In the genomic region with DNA sequence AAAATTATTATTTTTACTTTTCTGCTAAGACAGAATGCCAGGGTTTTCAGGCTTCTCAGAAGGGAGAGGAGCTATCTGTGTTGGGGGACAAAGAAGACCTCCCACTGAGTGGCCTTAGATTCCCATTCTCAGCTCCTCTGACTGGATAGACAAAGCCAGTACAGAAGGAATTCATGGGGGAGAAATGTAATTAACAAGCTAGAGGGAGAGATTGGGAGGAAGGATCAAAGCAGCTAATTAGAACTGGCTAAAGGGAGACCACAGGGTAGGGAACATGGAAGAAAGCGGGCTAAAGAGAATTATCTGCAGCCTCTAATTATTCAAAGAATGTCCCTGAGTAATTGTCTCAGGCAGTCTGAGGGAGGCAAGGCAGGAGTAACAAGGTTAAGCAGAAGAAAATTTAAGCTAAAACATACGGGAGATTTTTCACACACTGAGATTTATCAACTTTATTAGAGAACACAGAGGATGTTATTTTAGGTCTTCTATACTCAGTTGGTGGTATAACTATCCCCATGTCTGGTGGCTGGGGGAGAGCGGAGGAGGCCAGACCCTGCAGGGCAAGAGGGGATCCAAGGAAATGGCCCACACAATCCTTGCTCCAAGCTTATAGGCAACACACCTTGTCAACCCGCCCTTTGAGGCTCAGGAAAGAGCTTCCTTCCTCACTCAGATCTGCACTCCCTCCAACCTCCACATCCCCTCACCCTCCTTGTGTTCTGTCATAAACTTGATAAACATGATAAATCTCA, we compare ENCODE assay signal across 21 cellular contexts.
DNase-seq lines count a peak whose midpoint lies in the region; ATAC-seq and TF ChIP-seq lines count a peak whose summit lies in the region.
"Had no signal": no experiment of that assay in that cellular context is flagged by ENCODE, and none has a peak within 500 bp of the region (broad histone marks: within the 10 kb centered on the region; RNA-seq: fewer than 3 reads in every experiment).

No MANE protein-coding gene starts in this region.

- TF ChIP-seq RAD21 in IMR-90 (IDR thresholded peaks at IDR 0.05; ENCODE audit: low read length) = no peak

- BruUV-seq in IMR-90 (replicated peaks; lab: Mats Ljungman, UMichigan) (no TSS peak), Calu3 (replicated peaks; lab: Mats Ljungman, UMichigan) (no TSS peak)

- H2AK9ac ChIP-seq in IMR-90 (replicated peaks; ENCODE audit: low read depth, low read length, poor library complexity) = no peak overlapping the region

- H3K4me3 Mint-ChIP-seq in brain (peak overlapping the region; percentile 2 to 45 (median 23)), Calu3 (ENCODE audit: low read depth, unreplicated experiment) (no peak overlapping the region)
- H3K4me3 Mint-ChIP-seq: CD14-positive monocyte, naive B cell had no signal

- H3K4me1 ChIP-seq in IMR-90 (ENCODE audit: control insufficient read depth, insufficient read depth, low read length) (peaks cover 20% of the 10 kb centered on the region), BE2C (peaks cover 26% of the 10 kb centered on the region)
- H3K4me1 ChIP-seq: right lobe of liver had no signal

- no peak overlapping the region for H3K23ac ChIP-seq in IMR-90 (ENCODE audit: low read depth, low read length)

- H3K36me3 ChIP-seq in IMR-90 (ENCODE audit: control insufficient read depth, insufficient read depth, low read length) (no peaks in the 10 kb centered on the region), BE2C (no peaks in the 10 kb centered on the region)
- H3K36me3 ChIP-seq: ovary, right lobe of liver had no signal

- no peaks in the 10 kb centered on the region for H3K36me3 Mint-ChIP-seq in brain
- no peaks in the 10 kb centered on the region for H3K36me3 Mint-ChIP-seq in Calu3 (ENCODE audit: insufficient read depth, unreplicated experiment)
- H3K36me3 Mint-ChIP-seq: naive B cell had no signal

- no peak overlapping the region for H3K56ac ChIP-seq in IMR-90 (ENCODE audit: extremely low read depth, insufficient read depth, low read length)

- no peak overlapping the region for H3K4ac ChIP-seq in IMR-90 (ENCODE audit: low read depth, low read length)

- H3K18ac ChIP-seq in IMR-90 (ENCODE audit: low read depth, low read length) = no peak overlapping the region; the same call in 1 of the 2 replicates

- H3K9me3 Mint-ChIP-seq in brain = no peaks in the 10 kb centered on the region
- no peaks in the 10 kb centered on the region for H3K9me3 Mint-ChIP-seq in Calu3 (ENCODE audit: low read depth, unreplicated experiment)
- H3K9me3 Mint-ChIP-seq: naive B cell had no signal

- H3K4me1 Mint-ChIP-seq in brain (peaks cover 87% of the 10 kb centered on the region), Calu3 (ENCODE audit: low read depth, unreplicated experiment) (peaks cover 13% of the 10 kb centered on the region)
- H3K4me1 Mint-ChIP-seq: CD14-positive monocyte, naive B cell had no signal

- TF ChIP-seq CTCF in IMR-90 (conservative IDR thresholded peaks at IDR 0.05; ENCODE audit: low read depth, low read length) = no peak
- no peak for TF ChIP-seq CTCF in brain (conservative IDR thresholded peaks at IDR 0.05)
- no peak for TF ChIP-seq CTCF in BE2C (IDR thresholded peaks at IDR 0.05; ENCODE audit: low read depth, low read length)
- no peak for TF ChIP-seq CTCF in Calu3 (IDR thresholded peaks at IDR 0.05; ENCODE audit: unreplicated experiment)

- DNase-seq in IMR-90 = no peak
- DNase-seq in islet precursor cell = peak; percentile 58
- DNase-seq in retina = peak; percentile 55
- DNase-seq in stimulated activated CD8-positive, alpha-beta memory T cell treated with anti-CD3 and anti-CD28 coated beads, Interleukin-4, amount 100 ng/mL, for 48 hours = no peak
- no peak for DNase-seq in BE2C
- DNase-seq in stimulated activated naive CD4-positive, alpha-beta T cell (lab: John Stamatoyannopoulos, UW) = no peak
- DNase-seq in Calu3 = no peak
- DNase-seq: activated CD4-positive, alpha-beta T cell treated with anti-CD3 and anti-CD28 coated beads, Interleukin-2, amount 50 U/mL, for 48 hours; activated naive CD4-positive, alpha-beta T cell; amniotic stem cell; effector memory CD4-positive, alpha-beta T cell; naive B cell; ovary; right lobe of liver; substantia nigra; T-helper 2 cell had no signal

- H3K9me3 ChIP-seq in IMR-90 (ENCODE audit: control insufficient read depth, insufficient read depth, low read length) (no peaks in the 10 kb centered on the region), BE2C (no peaks in the 10 kb centered on the region)
- H3K9me3 ChIP-seq: ovary, right lobe of liver had no signal

- in situ Hi-C loops in IMR-90 (cut with MboI; ENCODE audit: low sequenced_read_pairs) = no loop called here

- H3K27ac Mint-ChIP-seq in brain = peak overlapping the region; percentile 48 to 98 (median 95)
- H3K27ac Mint-ChIP-seq in Calu3 (ENCODE audit: unreplicated experiment) = no peak overlapping the region
- H3K27ac Mint-ChIP-seq: naive B cell had no signal

- H3K4me3 ChIP-seq in IMR-90 (ENCODE audit: insufficient read depth, low read depth, low read length) (no peak overlapping the region), BE2C (ENCODE audit: low read depth, low read length) (no peak overlapping the region)
- H3K4me3 ChIP-seq: ovary, right lobe of liver, SK-N-MC had no signal

- no peak overlapping the region; the same call in 1 of the 2 replicates for H3K14ac ChIP-seq in IMR-90 (replicated peaks; ENCODE audit: low read depth, low read length)

- POLR2A ChIA-PET in IMR-90 (lab: Charles Lee; ENCODE audit: unreplicated experiment) = interaction anchor here (0.8 kb wide), 1 partner anchor 10 kb away, joined by 3 read pairs; no protein-coding TSS in a partner anchor

- no peak overlapping the region for H3K9ac ChIP-seq in IMR-90 (ENCODE audit: low read depth, low read length)

- no peak for TF ChIP-seq POLR2A in IMR-90 (IDR thresholded peaks at IDR 0.05; ENCODE audit: low read depth, low read length)

- H2BK15ac ChIP-seq in IMR-90 (ENCODE audit: low read depth, low read length) = no peak overlapping the region

- no peak overlapping the region; the same call in 1 of the 2 replicates for H3K4me2 ChIP-seq in IMR-90 (ENCODE audit: low read depth, low read length)

- H2AFZ ChIP-seq in IMR-90 (replicated peaks; ENCODE audit: low read length, poor library complexity) = no peak overlapping the region

- ATAC-seq in IMR-90 (ENCODE audit: low read depth) = peak; percentile 44
- ATAC-seq: esophagus mucosa had no signal

- H4K8ac ChIP-seq in IMR-90 (ENCODE audit: low read depth in 2 of 2, low read length in 2 of 2) = no peak overlapping the region

- intact Hi-C loops in IMR-90 (cut with micrococcal nuclease) = no loop called here
- intact Hi-C loops in Calu3 (cut with micrococcal nuclease; ENCODE audit: unreplicated experiment) = no loop called here

- no peak overlapping the region for H2BK20ac ChIP-seq in IMR-90 (ENCODE audit: low read depth, low read length)

- no peaks in the 10 kb centered on the region for H3K27me3 ChIP-seq in IMR-90 (ENCODE audit: control insufficient read depth, insufficient read depth, low read length)
- no peaks in the 10 kb centered on the region for H3K27me3 ChIP-seq in BE2C
- H3K27me3 ChIP-seq: ovary, right lobe of liver had no signal

- no peaks in the 10 kb centered on the region for H3K79me1 ChIP-seq in IMR-90 (ENCODE audit: low read depth in 1 of 2, low read length in 2 of 2)

- CTCF ChIA-PET in IMR-90 (lab: Yijun Ruan, JAX) (interaction anchor here (0.6 to 1.1 kb wide), 3 partner anchors 11 to 331 kb away, joined by 3 read pairs; a partner anchor contains a TSS), Calu3 (lab: Charles Lee) (interaction anchor here (0.7 kb wide), 1 partner anchor 14 kb away, joined by 5 read pairs; no protein-coding TSS in a partner anchor)

- H4K91ac ChIP-seq in IMR-90 (ENCODE audit: insufficient read depth, low read depth, low read length) = no peak overlapping the region

- no peaks in the 10 kb centered on the region for H4K20me1 ChIP-seq in IMR-90 (ENCODE audit: insufficient read depth, low read length)

- H4K5ac ChIP-seq in IMR-90 (ENCODE audit: low read depth, low read length) = no peak overlapping the region; the same call in 1 of the 2 replicates

- no peaks in the 10 kb centered on the region for H3K9me1 ChIP-seq in IMR-90 (ENCODE audit: insufficient read depth, low read length)

- H3K27me3 Mint-ChIP-seq in brain (peaks cover 3% of the 10 kb centered on the region), Calu3 (ENCODE audit: unreplicated experiment) (no peaks in the 10 kb centered on the region)
- H3K27me3 Mint-ChIP-seq: naive B cell had no signal

- H3K27ac ChIP-seq in IMR-90 (ENCODE audit: insufficient read depth, low read length) = no peak overlapping the region
- H3K27ac ChIP-seq: HL-60, ovary, right lobe of liver, SK-N-MC had no signal

- no peak overlapping the region for H2BK120ac ChIP-seq in IMR-90 (ENCODE audit: low read depth, low read length)

- no peak overlapping the region for H2BK5ac ChIP-seq in IMR-90 (ENCODE audit: low read depth, low read length, poor library complexity, severe bottlenecking)

- 100% methylated on average over 1 of the region's 4 CpGs; no CpG with 5 or more reads in 1 of the 2 experiments for WGBS in IMR-90 (ENCODE audit: extremely low coverage in 2 of 2, insufficient read length in 1 of 2), 2 experiments

- dilution Hi-C loops in IMR-90 (cut with HindIII; ENCODE audit: low sequenced_read_pairs, unreplicated experiment) = no loop called here

- H2AK5ac ChIP-seq in IMR-90 (ENCODE audit: low read depth, low read length) = no peak overlapping the region

TF ChIP-seq in IMR-90, 13 proteins besides CTCF, POLR2A, EP300 and RAD21 (continues in another document):
- TF ChIP-seq CHD1 (IDR thresholded peaks at IDR 0.05; ENCODE audit: low read depth, low read length) = no peak
- TF ChIP-seq MAFK (IDR thresholded peaks at IDR 0.05; ENCODE audit: low read depth, low read length) = no peak
- no peak for TF ChIP-seq SMC3 (IDR thresholded peaks at IDR 0.05; ENCODE audit: low read depth, low read length)
- no peak for TF ChIP-seq MXI1 (IDR thresholded peaks at IDR 0.05; ENCODE audit: borderline replicate concordance, low read depth, low read length)
- TF ChIP-seq, protein P1, sequence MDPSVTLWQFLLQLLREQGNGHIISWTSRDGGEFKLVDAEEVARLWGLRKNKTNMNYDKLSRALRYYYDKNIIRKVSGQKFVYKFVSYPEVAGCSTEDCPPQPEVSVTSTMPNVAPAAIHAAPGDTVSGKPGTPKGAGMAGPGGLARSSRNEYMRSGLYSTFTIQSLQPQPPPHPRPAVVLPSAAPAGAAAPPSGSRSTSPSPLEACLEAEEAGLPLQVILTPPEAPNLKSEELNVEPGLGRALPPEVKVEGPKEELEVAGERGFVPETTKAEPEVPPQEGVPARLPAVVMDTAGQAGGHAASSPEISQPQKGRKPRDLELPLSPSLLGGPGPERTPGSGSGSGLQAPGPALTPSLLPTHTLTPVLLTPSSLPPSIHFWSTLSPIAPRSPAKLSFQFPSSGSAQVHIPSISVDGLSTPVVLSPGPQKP (IDR thresholded peaks at IDR 0.05; ENCODE audit: borderline replicate concordance, low read depth, low read length) = no peak
- no peak for TF ChIP-seq NFE2L2 (IDR thresholded peaks at IDR 0.05; ENCODE audit: low read depth, low read length)
- TF ChIP-seq MAZ (IDR thresholded peaks at IDR 0.05; ENCODE audit: borderline replicate concordance, low read depth, low read length) = no peak
- no peak for TF ChIP-seq FOS (IDR thresholded peaks at IDR 0.05; ENCODE audit: low read depth, low read length)

Comparison
In these comparisons a context has a peak if more than half of its experiments do, and no peak if none do; other contexts are left out.
1. DNase-seq: peak in islet precursor cell (single experiment) and retina (single experiment); none in IMR-90 (single experiment), stimulated activated CD8-positive, alpha-beta memory T cell treated with anti-CD3 and anti-CD28 coated beads, Interleukin-4, amount 100 ng/mL, for 48 hours (single experiment), BE2C (single experiment), stimulated activated naive CD4-positive, alpha-beta T cell (0 of 6) and Calu3 (single experiment).